ENCODE assay signal across 12 cellular contexts in genomic region chr14:65948302-65948701, GRCh38.
"Had no signal": no experiment of that assay in that cellular context is flagged by ENCODE, and none has a peak within 500 bp of the region (broad histone marks: within the 10 kb centered on the region; RNA-seq: fewer than 3 reads in every experiment).

No MANE protein-coding gene starts in this region.

- H3K4me3 Mint-ChIP-seq: activated CD4-positive, alpha-beta memory T cell treated with anti-CD3 and anti-CD28 coated beads for 36 hours; activated naive CD4-positive, alpha-beta T cell treated with anti-CD3 and anti-CD28 coated beads, Interleukin-2, amount 50 U/mL, for 24 hours; activated T-helper 1 cell treated with anti-CD3 and anti-CD28 coated beads, Interleukin-12 subunit alpha, Interleukin-12 subunit beta, Interleukin-2, Interleukin-4 antibody, amounts not matched to agents 30 ng/mL and 10 ng/mL and 1 ng/mL, durations not matched to agents 14 hours and 24 hours and 36 hours; nephron progenitor cell; T-cell had no signal

- H3K36me3 Mint-ChIP-seq: activated CD4-positive, alpha-beta memory T cell treated with anti-CD3 and anti-CD28 coated beads for 36 hours; activated naive CD4-positive, alpha-beta T cell treated with anti-CD3 and anti-CD28 coated beads, Interleukin-2, amount 50 U/mL, for 24 hours; T-cell had no signal

- H3K4me3 ChIP-seq: ascending aorta, esophagus squamous epithelium, suprapubic skin, upper lobe of left lung had no signal

- H3K27me3 Mint-ChIP-seq: activated naive CD4-positive, alpha-beta T cell treated with anti-CD3 and anti-CD28 coated beads, Interleukin-2, amount 50 U/mL, for 24 hours; T-cell had no signal

- DNase-seq: activated CD4-positive, alpha-beta memory T cell treated with anti-CD3 and anti-CD28 coated beads for 36 hours; esophagus squamous epithelium; foreskin keratinocyte; nephron progenitor cell; stimulated activated CD4-positive, alpha-beta T cell treated with anti-CD3 and anti-CD28 coated beads, Interleukin-12 subunit alpha, Interleukin-12 subunit beta, amount 100 ng/mL, for 4 hours; stimulated activated naive CD4-positive, alpha-beta T cell; T-cell; upper lobe of left lung had no signal

- H3K9me3 Mint-ChIP-seq: activated CD4-positive, alpha-beta memory T cell treated with anti-CD3 and anti-CD28 coated beads for 36 hours; activated naive CD4-positive, alpha-beta T cell treated with anti-CD3 and anti-CD28 coated beads, Interleukin-2, amount 50 U/mL, for 24 hours; activated T-helper 1 cell treated with anti-CD3 and anti-CD28 coated beads, Interleukin-12 subunit alpha, Interleukin-12 subunit beta, Interleukin-2, Interleukin-4 antibody, amounts not matched to agents 30 ng/mL and 10 ng/mL and 1 ng/mL, durations not matched to agents 14 hours and 24 hours and 36 hours; nephron progenitor cell; T-cell had no signal

- H3K27me3 ChIP-seq: ascending aorta, upper lobe of left lung had no signal

- H3K4me1 ChIP-seq: ascending aorta, esophagus squamous epithelium, suprapubic skin had no signal

- ATAC-seq: foreskin keratinocyte, T-cell had no signal

- H3K27ac Mint-ChIP-seq: activated CD4-positive, alpha-beta memory T cell treated with anti-CD3 and anti-CD28 coated beads for 36 hours; activated naive CD4-positive, alpha-beta T cell treated with anti-CD3 and anti-CD28 coated beads, Interleukin-2, amount 50 U/mL, for 24 hours; activated T-helper 1 cell treated with anti-CD3 and anti-CD28 coated beads, Interleukin-12 subunit alpha, Interleukin-12 subunit beta, Interleukin-2, Interleukin-4 antibody, amounts not matched to agents 30 ng/mL and 10 ng/mL and 1 ng/mL, durations not matched to agents 14 hours and 24 hours and 36 hours; nephron progenitor cell; T-cell had no signal

- H3K9me3 ChIP-seq: ascending aorta, esophagus squamous epithelium, suprapubic skin, upper lobe of left lung had no signal

- H3K36me3 ChIP-seq: ascending aorta, esophagus squamous epithelium, suprapubic skin, upper lobe of left lung had no signal
